11 cellular contexts compared by ENCODE assay signal in the genomic region with DNA sequence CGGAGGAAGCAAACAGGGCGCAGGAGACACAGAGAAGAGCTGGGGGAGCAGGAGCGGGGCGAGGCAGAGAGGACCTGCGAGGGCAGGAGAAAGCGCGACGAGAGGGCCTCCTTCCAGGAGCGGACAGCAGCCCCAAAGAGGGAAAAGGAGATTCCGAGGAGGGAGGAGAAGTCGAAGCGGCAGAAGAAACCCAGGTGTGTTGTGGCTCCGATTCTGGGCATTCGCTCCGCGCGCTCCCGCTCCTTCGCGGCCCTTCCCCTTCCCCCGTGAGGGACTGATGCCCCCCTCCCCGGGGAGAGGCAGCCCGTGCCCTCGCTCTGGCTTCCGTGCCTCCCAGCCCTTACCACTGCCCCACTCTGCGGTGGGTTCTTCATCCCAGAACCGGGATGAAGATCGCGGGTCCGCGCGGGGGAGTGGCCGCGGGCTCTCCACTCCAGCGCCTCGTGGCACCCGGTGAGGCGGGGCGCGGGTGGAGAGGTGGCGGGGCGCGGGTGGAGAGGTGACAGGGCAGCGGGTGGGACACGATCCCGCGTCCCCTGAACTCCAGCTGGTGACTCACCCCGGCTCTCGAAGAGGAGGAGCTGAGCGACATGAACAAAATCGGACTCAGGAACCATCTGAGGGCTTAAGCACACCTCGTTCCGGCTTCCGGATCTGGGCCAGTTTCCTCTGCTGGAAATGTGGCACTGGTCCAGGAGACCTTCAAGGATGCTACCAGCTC. TPM values are rescaled to one million over a fixed set of nuclear protein-coding genes. Genes with fewer than 3 reads are reported as not detected.
A peak's percentile ranks its signal among the peaks of the same experiment; 100 is the strongest.
DNase-seq lines count a peak whose midpoint lies in the region; ATAC-seq and TF ChIP-seq lines count a peak whose summit lies in the region.
"Had no signal": no experiment of that assay in that cellular context is flagged by ENCODE, and none has a peak within 500 bp of the region (broad histone marks: within the 10 kb centered on the region; RNA-seq: fewer than 3 reads in every experiment).

No MANE protein-coding gene starts in this region.

- H3K27ac ChIP-seq in breast epithelium = no peak overlapping the region
- H3K27ac ChIP-seq in lung (ENCODE audit: low read depth in 1 of 2, low read length in 1 of 2) = no peak overlapping the region
- H3K27ac ChIP-seq in OCI-LY7 (ENCODE audit: low read depth, low read length, poor library complexity, severe bottlenecking) = no peak overlapping the region
- H3K27ac ChIP-seq: BLaER1 treated with 17β-estradiol and CSF1 and Interleukin-3, amounts not matched to agents 10 nM and 100 nM; KMS-11 had no signal

- H3K36me3 Mint-ChIP-seq in MCF 10A (ENCODE audit: insufficient read depth, unreplicated experiment) (no peaks in the 10 kb centered on the region), chondrocyte (ENCODE audit: low read depth) (peaks cover 1% of the 10 kb centered on the region), type B pancreatic cell (no peaks in the 10 kb centered on the region)
- H3K36me3 Mint-ChIP-seq: activated CD4-positive, alpha-beta memory T cell treated with anti-CD3 and anti-CD28 coated beads for 36 hours had no signal

- H3K4me2 ChIP-seq in OCI-LY7 (ENCODE audit: low read length) = no peak overlapping the region
- H3K4me2 ChIP-seq: BLaER1 treated with 17β-estradiol and CSF1 and Interleukin-3, amounts not matched to agents 10 nM and 100 nM; KMS-11 had no signal

- intact Hi-C loops in breast epithelium (cut with DNase I; ENCODE audit: low total_unique reads) = no loop called here
- intact Hi-C loops in MCF 10A (cut with micrococcal nuclease) = no loop called here
- intact Hi-C loops in OCI-LY7 (cut with micrococcal nuclease; ENCODE audit: unreplicated experiment) = no loop called here

- H3K27ac Mint-ChIP-seq in MCF 10A (ENCODE audit: low read depth, unreplicated experiment) = no peak overlapping the region
- no peak overlapping the region for H3K27ac Mint-ChIP-seq in chondrocyte (ENCODE audit: unreplicated experiment)
- H3K27ac Mint-ChIP-seq in type B pancreatic cell = no peak overlapping the region
- H3K27ac Mint-ChIP-seq: activated CD4-positive, alpha-beta memory T cell treated with anti-CD3 and anti-CD28 coated beads for 36 hours had no signal

- H3K4me1 ChIP-seq in breast epithelium (no peaks in the 10 kb centered on the region), lung (ENCODE audit: control insufficient read depth in 2 of 2, insufficient read depth in 2 of 2, low read length in 2 of 2) (peaks cover 0 to 9% of the 10 kb centered on the region in 2 donors), OCI-LY7 (ENCODE audit: insufficient read depth, low read length, poor library complexity, severe bottlenecking) (no peaks in the 10 kb centered on the region)
- H3K4me1 ChIP-seq: BLaER1 treated with 17β-estradiol and CSF1 and Interleukin-3, amounts not matched to agents 10 nM and 100 nM had no signal

- H3K4me3 ChIP-seq in breast epithelium (peak overlapping the region; percentile 25 to 64 (median 48)), lung (no peak overlapping the region), OCI-LY7 (ENCODE audit: low read depth, low read length, poor library complexity, severe bottlenecking) (no peak overlapping the region)
- H3K4me3 ChIP-seq: BLaER1 treated with 17β-estradiol and CSF1 and Interleukin-3, amounts not matched to agents 10 nM and 100 nM had no signal

- CTCF ChIA-PET in MCF 10A (lab: Yijun Ruan, JAX) (interaction anchor here (0.5 to 1.3 kb wide), 2 partner anchors 37 to 51 kb away, joined by 3 to 4 read pairs; no protein-coding TSS in a partner anchor), OCI-LY7 (lab: Charles Lee; ENCODE audit: unreplicated experiment) (no interaction called here)

- no peaks in the 10 kb centered on the region for H4K20me1 ChIP-seq in OCI-LY7 (ENCODE audit: insufficient read depth, low read length)
- H4K20me1 ChIP-seq: BLaER1 treated with 17β-estradiol and CSF1 and Interleukin-3, amounts not matched to agents 10 nM and 100 nM had no signal

- ATAC-seq in lung (ENCODE audit: insufficient read depth, low FRiP score) = no peak
- no peak for ATAC-seq in GM21529 (IDR thresholded peaks at IDR 0.05; ENCODE audit: unreplicated experiment)

- H3K4me1 Mint-ChIP-seq in MCF 10A (ENCODE audit: insufficient read depth, unreplicated experiment) = peaks cover 5% of the 10 kb centered on the region
- peaks cover 5% of the 10 kb centered on the region for H3K4me1 Mint-ChIP-seq in chondrocyte (ENCODE audit: low read depth)
- no peaks in the 10 kb centered on the region for H3K4me1 Mint-ChIP-seq in type B pancreatic cell (ENCODE audit: unreplicated experiment)

- H3K27me3 Mint-ChIP-seq in MCF 10A (ENCODE audit: insufficient read depth, unreplicated experiment) = peaks cover 71% of the 10 kb centered on the region
- H3K27me3 Mint-ChIP-seq in chondrocyte (ENCODE audit: low read depth) = peaks cover 68% of the 10 kb centered on the region
- peaks cover 78% of the 10 kb centered on the region for H3K27me3 Mint-ChIP-seq in type B pancreatic cell

- no peaks in the 10 kb centered on the region for H3K9me2 ChIP-seq in OCI-LY7 (ENCODE audit: insufficient read depth, low read length)

- no peak overlapping the region for H2AFZ ChIP-seq in OCI-LY7 (ENCODE audit: low read length)

- DNase-seq in breast epithelium (ENCODE audit: low spot score in 2 of 2) (no peak), MCF 10A (ENCODE audit: unreplicated experiment) (no peak), chondrocyte (ENCODE audit: low spot score) (no peak), lung (ENCODE audit: low spot score) (peak; percentile 20), type B pancreatic cell (ENCODE audit: extremely low spot score, unreplicated experiment) (no peak), NCI-H510A treated with DMSO at 0.1 percent for 48 hours (lab: John Stamatoyannopoulos, UW) (no peak), OCI-LY7 (ENCODE audit: low spot score) (no peak)
- DNase-seq: activated CD4-positive, alpha-beta memory T cell treated with anti-CD3 and anti-CD28 coated beads for 36 hours had no signal

- H3K36me3 ChIP-seq in breast epithelium (no peaks in the 10 kb centered on the region), lung (ENCODE audit: control insufficient read depth in 2 of 2, insufficient read depth in 2 of 2, low read length in 2 of 2) (no peaks in the 10 kb centered on the region), OCI-LY7 (ENCODE audit: insufficient read depth, low read length) (no peaks in the 10 kb centered on the region)
- H3K36me3 ChIP-seq: BLaER1 treated with 17β-estradiol and CSF1 and Interleukin-3, amounts not matched to agents 10 nM and 100 nM had no signal

- POLR2A ChIA-PET in MCF 10A (lab: Yijun Ruan, JAX) (interaction anchor here (0.5 to 0.6 kb wide), 2 partner anchors 9 to 100 kb away, joined by 4 read pairs; no protein-coding TSS in a partner anchor), OCI-LY7 (lab: Charles Lee) (no interaction called here)

- no peaks in the 10 kb centered on the region for H3K79me2 ChIP-seq in OCI-LY7 (ENCODE audit: insufficient read depth, low read depth, low read length)

- H3K9me3 Mint-ChIP-seq in MCF 10A (ENCODE audit: unreplicated experiment) (no peaks in the 10 kb centered on the region), chondrocyte (ENCODE audit: low read depth) (no peaks in the 10 kb centered on the region), type B pancreatic cell (no peaks in the 10 kb centered on the region)
- H3K9me3 Mint-ChIP-seq: activated CD4-positive, alpha-beta memory T cell treated with anti-CD3 and anti-CD28 coated beads for 36 hours had no signal

- TF ChIP-seq CTCF in breast epithelium (IDR thresholded peaks at IDR 0.05) (no peak), MCF 10A (IDR thresholded peaks at IDR 0.05; ENCODE audit: unreplicated experiment) (no peak), chondrocyte (IDR thresholded peaks at IDR 0.05) (no peak), lung (IDR thresholded peaks at IDR 0.05; ENCODE audit: control extremely low read depth, extremely low read depth) (no peak), type B pancreatic cell (conservative IDR thresholded peaks at IDR 0.05) (no peak), OCI-LY7 (conservative IDR thresholded peaks at IDR 0.05; ENCODE audit: low read length) (no peak)

- H3K4me3 Mint-ChIP-seq in MCF 10A (ENCODE audit: unreplicated experiment) (no peak overlapping the region), chondrocyte (ENCODE audit: unreplicated experiment) (peak overlapping the region; percentile 2), type B pancreatic cell (peak overlapping the region; percentile 45)
- H3K4me3 Mint-ChIP-seq: activated CD4-positive, alpha-beta memory T cell treated with anti-CD3 and anti-CD28 coated beads for 36 hours had no signal

- H3K27me3 ChIP-seq in breast epithelium = peaks cover 6 to 47% of the 10 kb centered on the region in 2 donors
- H3K27me3 ChIP-seq in lung (ENCODE audit: control insufficient read depth, insufficient read depth) = peaks cover 13% of the 10 kb centered on the region
- H3K27me3 ChIP-seq: BLaER1 treated with 17β-estradiol and CSF1 and Interleukin-3, amounts not matched to agents 10 nM and 100 nM had no signal

- H3K9me3 ChIP-seq in breast epithelium (no peaks in the 10 kb centered on the region), lung (ENCODE audit: control insufficient read depth in 2 of 2, insufficient read depth in 1 of 2, low read length in 1 of 2) (no peaks in the 10 kb centered on the region), OCI-LY7 (ENCODE audit: low read length) (no peaks in the 10 kb centered on the region)

- BruUV-seq in MCF 10A (replicated peaks; lab: Mats Ljungman, UMichigan) (no TSS peak), OCI-LY7 (replicated peaks; lab: Mats Ljungman, UMichigan) (no TSS peak)

- no peak for TF ChIP-seq POLR2A in breast epithelium (IDR thresholded peaks at IDR 0.05)

- 3% methylated on average over 41 to 54 of the region's 54 CpGs for WGBS in lung, 2 donors

RNA-seq across cellular contexts. Expression of a gene that starts 22.4 kb away (rescaled TPM):
- total RNA-seq in breast epithelium = under 1 TPM; 0.15 to 0.96 (median 0.33) TPM
- not detected in 2 replicates for total RNA-seq in MCF 10A (2022)
- not detected in 3 replicates for total RNA-seq in chondrocyte
- total RNA-seq in lung = under 1 TPM in 1 of 2 donors, not detected in 1; 0.31 TPM
- under 1 TPM; 0.06 to 0.15 TPM for polyA plus RNA-seq in lung
- total RNA-seq in type B pancreatic cell (ENCODE audit: low replicate concordance) = not detected in 2 replicates
- not detected in 2 replicates for total RNA-seq in OCI-LY7 (2014; rRNA removed; shearing (Covaris generic))
- total RNA-seq in OCI-LY7 (2022) = not detected in 2 replicates
- total RNA-seq: activated CD4-positive, alpha-beta memory T cell treated with anti-CD3 and anti-CD28 coated beads for 36 hours had no signal

RNA-seq across cellular contexts. Expression of a gene that starts 50.0 kb away (rescaled TPM):
- total RNA-seq in breast epithelium (10 to 100 TPM in 2 of 3 donors, 1 to 10 TPM in 1; 8.8 to 18.4 (median 14.0) TPM), MCF 10A (2022) (16.6 and 17.5 TPM in 2 replicates), chondrocyte (9.6 to 12.2 TPM (median 11.5 TPM) in 3 replicates), lung (10 to 100 TPM in 1 of 2 donors, 1 to 10 TPM in 1; 8.6 to 14.8 TPM), type B pancreatic cell (ENCODE audit: low replicate concordance) (10.0 and 16.6 TPM in 2 replicates), OCI-LY7 (2022) (11.9 and 14.1 TPM in 2 replicates)
- polyA plus RNA-seq in lung = 1 to 10 TPM; 4.9 to 5.6 TPM
- total RNA-seq in OCI-LY7 (2014; rRNA removed; shearing (Covaris generic)) = 7.1 and 10.1 TPM in 2 replicates

Comparison
In these comparisons a context has a peak if more than half of its experiments do, and no peak if none do; other contexts are left out.
1. H3K4me3 ChIP-seq: peak in breast epithelium (3 of 3); none in lung (single experiment) and OCI-LY7 (single experiment).